8 cellular contexts compared by ENCODE assay signal in genomic region chr5:137888489-137888874, GRCh38.
DNase-seq lines count a peak whose midpoint lies in the region; ATAC-seq and TF ChIP-seq lines count a peak whose summit lies in the region.

No MANE protein-coding gene starts in this region.

- no peaks in the 10 kb centered on the region for H3K9me3 ChIP-seq in mucosa of rectum (ENCODE audit: control insufficient read depth in 2 of 2, low read length in 2 of 2)

- peaks cover 0 to 2% of the 10 kb centered on the region in 2 donors for H3K4me1 ChIP-seq in mucosa of rectum (ENCODE audit: control insufficient read depth in 2 of 2, insufficient read depth in 2 of 2, low read length in 2 of 2)

- ATAC-seq in stimulated activated naive CD8-positive, alpha-beta T cell treated with anti-CD3 and anti-CD28 coated beads, Interleukin-15, Interleukin-2, amounts not matched to agents 100 U/mL and 50 U/mL, for 24 hours: no peak
- no peak for ATAC-seq in HG03139 (IDR thresholded peaks at IDR 0.05; ENCODE audit: unreplicated experiment)

- no peaks in the 10 kb centered on the region for H3K27me3 Mint-ChIP-seq in stimulated activated naive CD8-positive, alpha-beta T cell treated with anti-CD3 and anti-CD28 coated beads, Interleukin-15, Interleukin-2, amounts not matched to agents 100 ng/mL and 50 ng/mL, for 24 hours

- H3K27ac ChIP-seq in brain microvascular endothelial cell: peak overlapping the region; percentile 30
- H3K27ac ChIP-seq in mucosa of rectum (ENCODE audit: low read depth in 2 of 2, low read length in 2 of 2): peak overlapping the region in 1 of 2 donors; percentile 80

- no peak for DNase-seq in stimulated activated naive CD8-positive, alpha-beta T cell treated with anti-CD3 and anti-CD28 coated beads, Interleukin-15, Interleukin-2, amounts not matched to agents 100 U/mL and 50 U/mL, for 24 hours
- DNase-seq in brain microvascular endothelial cell (no peak), SKM-1 (lab: John Stamatoyannopoulos, UW; ENCODE audit: unreplicated experiment) (no peak), NK-92 (lab: John Stamatoyannopoulos, UW; ENCODE audit: unreplicated experiment) (no peak)
- no peak for DNase-seq in stimulated activated CD4-positive, alpha-beta T cell treated with anti-CD3 and anti-CD28 coated beads, Interleukin-2, amount 100 ng/mL, for 24 hours

- H3K36me3 ChIP-seq in brain microvascular endothelial cell (replicated peaks): no peaks in the 10 kb centered on the region
- H3K36me3 ChIP-seq in mucosa of rectum (ENCODE audit: control insufficient read depth in 2 of 2, insufficient read depth in 2 of 2, low read length in 2 of 2): no peaks in the 10 kb centered on the region

- H3K4me1 Mint-ChIP-seq in stimulated activated naive CD8-positive, alpha-beta T cell treated with anti-CD3 and anti-CD28 coated beads, Interleukin-15, Interleukin-2, amounts not matched to agents 100 ng/mL and 50 ng/mL, for 24 hours (ENCODE audit: low read depth): peaks cover 26% of the 10 kb centered on the region

- TF ChIP-seq CTCF in brain microvascular endothelial cell (IDR thresholded peaks at IDR 0.05; ENCODE audit: low read depth, low read length, missing control alignments): no peak

- H3K9ac ChIP-seq in mucosa of rectum (ENCODE audit: low read depth in 1 of 2, low read length in 2 of 2): peak overlapping the region; percentile 65 to 69

- no peaks in the 10 kb centered on the region for H3K27me3 ChIP-seq in brain microvascular endothelial cell (replicated peaks)
- H3K27me3 ChIP-seq in mucosa of rectum (ENCODE audit: control insufficient read depth in 2 of 2, insufficient read depth in 2 of 2, low read length in 2 of 2): no peaks in the 10 kb centered on the region

- H3K27ac Mint-ChIP-seq in stimulated activated naive CD8-positive, alpha-beta T cell treated with anti-CD3 and anti-CD28 coated beads, Interleukin-15, Interleukin-2, amounts not matched to agents 100 ng/mL and 50 ng/mL, for 24 hours: peak overlapping the region; percentile 88

- H3K4me3 ChIP-seq in brain microvascular endothelial cell (ENCODE audit: low read depth, low read length) (peak overlapping the region; percentile 63), mucosa of rectum (ENCODE audit: low read length in 2 of 2) (peak overlapping the region in 1 of 2 donors; percentile 81)

- H3K36me3 Mint-ChIP-seq in stimulated activated naive CD8-positive, alpha-beta T cell treated with anti-CD3 and anti-CD28 coated beads, Interleukin-15, Interleukin-2, amounts not matched to agents 100 ng/mL and 50 ng/mL, for 24 hours (ENCODE audit: low read depth): no peaks in the 10 kb centered on the region

- peak overlapping the region; percentile 86 for H3K4me3 Mint-ChIP-seq in stimulated activated naive CD8-positive, alpha-beta T cell treated with anti-CD3 and anti-CD28 coated beads, Interleukin-15, Interleukin-2, amounts not matched to agents 100 ng/mL and 50 ng/mL, for 24 hours

- H3K9me3 Mint-ChIP-seq in stimulated activated naive CD8-positive, alpha-beta T cell treated with anti-CD3 and anti-CD28 coated beads, Interleukin-15, Interleukin-2, amounts not matched to agents 100 ng/mL and 50 ng/mL, for 24 hours: no peaks in the 10 kb centered on the region

- in situ Hi-C loops in brain microvascular endothelial cell (cut with HindIII; ENCODE audit: low pct_ligation_motif_present, low sequenced_read_pairs): no loop called here
